31 cellular contexts compared by ENCODE assay signal in the genomic region with DNA sequence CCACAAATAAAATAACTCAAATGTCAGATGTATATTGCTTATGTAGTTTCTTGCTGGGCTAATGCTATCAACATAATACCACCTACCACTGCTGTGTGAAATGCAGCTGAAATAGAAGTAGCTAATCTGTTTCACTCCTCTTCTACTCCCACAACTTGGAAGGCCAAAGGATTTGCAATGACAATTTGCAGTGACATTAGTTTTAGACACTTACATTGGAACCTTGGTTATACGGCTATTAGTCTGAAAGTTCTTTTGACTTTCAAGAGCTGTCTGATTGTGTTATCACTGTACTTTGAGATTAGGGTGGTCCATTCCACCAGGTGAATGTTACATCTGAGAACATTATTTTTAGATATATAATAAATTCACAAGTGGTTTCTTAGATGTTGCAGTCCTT.
"Had no signal": no experiment of that assay in that cellular context is flagged by ENCODE, and none has a peak within 500 bp of the region (broad histone marks: within the 10 kb centered on the region; RNA-seq: fewer than 3 reads in every experiment).

No MANE protein-coding gene starts in this region.

- H3K9me3 ChIP-seq: ascending aorta, breast epithelium, esophagus muscularis mucosa, gastrocnemius medialis had no signal

- H3K4me1 ChIP-seq: ascending aorta, breast epithelium, esophagus muscularis mucosa, foreskin keratinocyte, gastrocnemius medialis had no signal

- H3K9me3 Mint-ChIP-seq: activated B cell treated with CpG ODN at 0.5 μM for 24 hours; activated CD4-positive, alpha-beta memory T cell treated with anti-CD3 and anti-CD28 coated beads, Interleukin-2, amount 10 ng/mL, durations not matched to agents 7 days and 5 days; activated CD4-positive, alpha-beta T cell treated with anti-CD3 and anti-CD28 coated beads, Interleukin-2, amount 10 ng/mL, durations not matched to agents 7 days and 5 days; activated naive CD4-positive, alpha-beta T cell treated with anti-CD3 and anti-CD28 coated beads, Interleukin-2, amount 10 ng/mL, durations not matched to agents 7 days and 5 days; activated naive CD4-positive, alpha-beta T cell treated with anti-CD3 and anti-CD28 coated beads, Interleukin-2, amount 50 U/mL, for 72 hours; activated naive CD8-positive, alpha-beta T cell treated with anti-CD3 and anti-CD28 coated beads, Interleukin-2, amount 10 ng/mL, durations not matched to agents 7 days and 5 days; activated T-cell treated with anti-CD3 and anti-CD28 coated beads, Interleukin-2, amount 50 U/mL, for 24 hours; activated T-cell treated with anti-CD3 and anti-CD28 coated beads, Interleukin-2, amount 50 U/mL, for 72 hours; brain; effector memory CD8-positive, alpha-beta T cell; T-helper 2 cell treated with Interferon-gamma antibody and Interleukin-4, amounts not matched to agents 5 μg/mL and 100 μg/mL, for 36 hours had no signal

- H3K27me3 ChIP-seq: ascending aorta, breast epithelium, esophagus muscularis mucosa, foreskin keratinocyte, gastrocnemius medialis had no signal

- H3K4me1 Mint-ChIP-seq: activated B cell treated with CpG ODN at 0.5 μM for 24 hours; activated CD4-positive, alpha-beta memory T cell treated with anti-CD3 and anti-CD28 coated beads, Interleukin-2, amount 10 ng/mL, durations not matched to agents 7 days and 5 days; activated CD4-positive, alpha-beta T cell treated with anti-CD3 and anti-CD28 coated beads, Interleukin-2, amount 10 ng/mL, durations not matched to agents 7 days and 5 days; activated naive CD4-positive, alpha-beta T cell treated with anti-CD3 and anti-CD28 coated beads, Interleukin-2, amount 10 ng/mL, durations not matched to agents 7 days and 5 days; brain had no signal

- H3K27ac ChIP-seq: ascending aorta, breast epithelium, esophagus muscularis mucosa, foreskin keratinocyte, gastrocnemius medialis, WERI-Rb-1 had no signal

- ATAC-seq: activated CD4-positive, CD25-positive, alpha-beta regulatory T cell treated with anti-CD3 and anti-CD28 coated beads, Interleukin-2, amount 50 U/mL, for 24 hours; activated T-cell treated with anti-CD3 and anti-CD28 coated beads, Interleukin-2, amount 50 U/mL, for 72 hours; effector memory CD8-positive, alpha-beta T cell; gastrocnemius medialis; T-helper 17 cell had no signal

- H3K27ac Mint-ChIP-seq: activated B cell treated with CpG ODN at 0.5 μM for 24 hours; activated CD4-positive, alpha-beta memory T cell treated with anti-CD3 and anti-CD28 coated beads, Interleukin-2, amount 10 ng/mL, durations not matched to agents 7 days and 5 days; activated CD4-positive, alpha-beta T cell treated with anti-CD3 and anti-CD28 coated beads, Interleukin-2, amount 10 ng/mL, durations not matched to agents 7 days and 5 days; activated naive CD4-positive, alpha-beta T cell treated with anti-CD3 and anti-CD28 coated beads, Interleukin-2, amount 10 ng/mL, durations not matched to agents 7 days and 5 days; activated naive CD8-positive, alpha-beta T cell treated with anti-CD3 and anti-CD28 coated beads, Interleukin-2, amount 10 ng/mL, durations not matched to agents 7 days and 5 days; activated T-cell treated with anti-CD3 and anti-CD28 coated beads, Interleukin-2, amount 50 U/mL, for 24 hours; activated T-cell treated with anti-CD3 and anti-CD28 coated beads, Interleukin-2, amount 50 U/mL, for 72 hours; T-helper 2 cell treated with Interferon-gamma antibody and Interleukin-4, amounts not matched to agents 5 μg/mL and 100 μg/mL, for 36 hours had no signal

- H3K4me3 ChIP-seq: ascending aorta, breast epithelium, esophagus muscularis mucosa, gastrocnemius medialis had no signal

- H3K4me3 Mint-ChIP-seq: activated B cell treated with CpG ODN at 0.5 μM for 24 hours; activated CD4-positive, alpha-beta memory T cell treated with anti-CD3 and anti-CD28 coated beads, Interleukin-2, amount 10 ng/mL, durations not matched to agents 7 days and 5 days; activated CD4-positive, alpha-beta T cell treated with anti-CD3 and anti-CD28 coated beads, Interleukin-2, amount 10 ng/mL, durations not matched to agents 7 days and 5 days; activated naive CD4-positive, alpha-beta T cell treated with anti-CD3 and anti-CD28 coated beads, Interleukin-2, amount 10 ng/mL, durations not matched to agents 7 days and 5 days; activated naive CD8-positive, alpha-beta T cell treated with anti-CD3 and anti-CD28 coated beads, Interleukin-2, amount 10 ng/mL, durations not matched to agents 7 days and 5 days; activated T-cell treated with anti-CD3 and anti-CD28 coated beads, Interleukin-2, amount 50 U/mL, for 24 hours; activated T-cell treated with anti-CD3 and anti-CD28 coated beads, Interleukin-2, amount 50 U/mL, for 72 hours; brain; effector memory CD8-positive, alpha-beta T cell; T-helper 17 cell; T-helper 2 cell treated with Interferon-gamma antibody and Interleukin-4, amounts not matched to agents 5 μg/mL and 100 μg/mL, for 36 hours had no signal

- DNase-seq: activated B cell treated with CpG ODN at 0.5 μM for 24 hours; activated CD4-positive, alpha-beta memory T cell treated with anti-CD3 and anti-CD28 coated beads, Interleukin-2, amount 10 ng/mL, durations not matched to agents 7 days and 5 days; activated CD4-positive, alpha-beta T cell treated with anti-CD3 and anti-CD28 coated beads, Interleukin-2, amount 10 ng/mL, durations not matched to agents 7 days and 5 days; activated CD4-positive, alpha-beta T cell treated with anti-CD3 and anti-CD28 coated beads, Interleukin-2, amount 50 U/mL, for 4 hours; activated CD8-positive, alpha-beta memory T cell treated with anti-CD3 and anti-CD28 coated beads, Interleukin-2, amount 50 U/mL, for 48 hours; activated gamma-delta T cell; activated naive CD4-positive, alpha-beta T cell; activated naive CD4-positive, alpha-beta T cell treated with anti-CD3 and anti-CD28 coated beads, Interleukin-2, amount 10 ng/mL, durations not matched to agents 7 days and 5 days; activated naive CD8-positive, alpha-beta T cell treated with anti-CD3 and anti-CD28 coated beads, Interleukin-2, amount 10 ng/mL, durations not matched to agents 7 days and 5 days; activated T-cell treated with anti-CD3 and anti-CD28 coated beads for 4 hours; activated T-cell treated with anti-CD3 and anti-CD28 coated beads, Interleukin-2, amount 50 U/mL, for 24 hours; activated T-cell treated with anti-CD3 and anti-CD28 coated beads, Interleukin-2, amount 50 U/mL, for 72 hours; caudate nucleus; cortex of kidney; effector CD4-positive, alpha-beta T cell; effector memory CD8-positive, alpha-beta T cell; erythroblast; foreskin keratinocyte; gastrocnemius medialis; glutamatergic neuron; T-helper 1 cell; T-helper 17 cell; T1000; WERI-Rb-1 had no signal
